ENCODE assay signal across 9 cellular contexts in the genomic region with DNA sequence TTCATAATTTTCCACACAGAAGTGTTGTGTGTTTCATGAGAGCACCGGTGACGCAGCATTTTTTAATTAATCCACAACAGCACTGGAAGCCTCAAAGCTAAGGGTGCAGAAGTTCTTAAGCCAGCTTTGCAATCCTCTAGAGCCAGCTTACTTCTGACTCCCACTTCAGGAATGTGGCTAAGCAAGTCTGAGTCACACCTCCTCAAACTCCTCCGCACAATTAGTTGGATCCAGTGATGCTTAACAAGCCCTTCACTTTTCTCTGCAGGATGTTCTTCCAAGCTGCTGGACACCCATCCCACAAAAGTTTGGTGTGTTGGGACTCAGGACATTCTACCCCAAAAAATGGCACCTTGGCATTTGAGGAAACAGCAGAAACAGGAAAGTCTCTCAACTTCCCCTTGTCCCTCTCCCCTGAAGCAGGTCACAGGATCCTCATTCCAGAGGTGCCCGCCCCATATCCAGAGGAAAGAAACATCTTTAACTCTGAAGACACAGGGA.
DNase-seq lines count a peak whose midpoint lies in the region; ATAC-seq and TF ChIP-seq lines count a peak whose summit lies in the region.
"Had no signal": no experiment of that assay in that cellular context is flagged by ENCODE, and none has a peak within 500 bp of the region (broad histone marks: within the 10 kb centered on the region; RNA-seq: fewer than 3 reads in every experiment).

No MANE protein-coding gene starts in this region.

- no peak overlapping the region for H3K27ac ChIP-seq in colonic mucosa

- H3K9me3 ChIP-seq in colonic mucosa: no peaks in the 10 kb centered on the region

- ATAC-seq in HG03354 (IDR thresholded peaks at IDR 0.05; ENCODE audit: poor library complexity, severe bottlenecking, unreplicated experiment) (no peak), HG02981 (IDR thresholded peaks at IDR 0.05; ENCODE audit: unreplicated experiment) (no peak), GM21526 (IDR thresholded peaks at IDR 0.05; ENCODE audit: low FRiP score, unreplicated experiment) (no peak)

- no peak overlapping the region for H3K9ac ChIP-seq in colonic mucosa (ENCODE audit: low read depth in 2 of 2, low read length in 2 of 2)

- H3K4me1 ChIP-seq in colonic mucosa: no peaks in the 10 kb centered on the region

- H3K4me3 ChIP-seq in colonic mucosa: no peak overlapping the region

- peak; percentile 91 for DNase-seq in AG08395 (ENCODE audit: low spot score)
- peak; percentile 98 for DNase-seq in LHCN-M2 (ENCODE audit: low read depth)
- DNase-seq in colonic mucosa: peak; percentile 58
- DNase-seq in lung microvascular endothelial cell (ENCODE audit: low read depth in 2 of 2): peak; percentile 40 to 99
- DNase-seq in KG1 (lab: John Stamatoyannopoulos, UW): no peak
- DNase-seq: NCI-H524 treated with DMSO at 0.1 percent for 48 hours had no signal

- H3K27me3 ChIP-seq in colonic mucosa: no peaks in the 10 kb centered on the region

- H3K36me3 ChIP-seq in colonic mucosa: no peaks in the 10 kb centered on the region

- no peak for TF ChIP-seq CTCF in colonic mucosa (IDR thresholded peaks at IDR 0.05)

- intact Hi-C loops in colonic mucosa (cut with DNase I): no loop called here
